In the genomic region with DNA sequence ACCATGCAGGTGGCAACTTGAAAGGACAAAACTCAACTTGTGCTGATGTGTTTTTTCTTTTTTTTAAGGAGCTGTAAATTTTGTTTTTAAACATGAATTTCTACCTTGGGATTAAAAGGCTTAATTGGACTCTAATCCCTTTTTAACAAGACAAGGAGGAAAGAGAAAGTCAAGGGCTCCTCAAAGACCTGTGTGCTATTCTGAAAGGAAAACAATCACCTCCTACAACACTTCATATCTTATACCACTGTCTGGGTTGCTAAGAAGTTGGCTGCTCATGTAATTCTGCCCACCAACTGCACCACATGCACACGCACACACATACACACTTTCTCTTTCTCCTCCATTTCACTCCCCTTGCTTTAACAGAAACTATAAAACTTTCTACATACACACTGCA, we compare ENCODE assay signal across 32 cellular contexts.
"Had no signal": no experiment of that assay in that cellular context is flagged by ENCODE, and none has a peak within 500 bp of the region (broad histone marks: within the 10 kb centered on the region; RNA-seq: fewer than 3 reads in every experiment).

No MANE protein-coding gene starts in this region.

- H3K27ac ChIP-seq: adrenal gland, body of pancreas, colonic mucosa, epithelial cell of prostate, esophagus squamous epithelium, gastroesophageal sphincter, heart right ventricle, hepatocyte, WERI-Rb-1 had no signal

- H3K27me3 ChIP-seq: adrenal gland, body of pancreas, colonic mucosa, esophagus squamous epithelium, gastroesophageal sphincter, heart right ventricle, hepatocyte had no signal

- H2AFZ ChIP-seq: hepatocyte had no signal

- H3K9me3 ChIP-seq: adrenal gland, body of pancreas, colonic mucosa, esophagus squamous epithelium, gastroesophageal sphincter had no signal

- H3K4me3 ChIP-seq: adrenal gland, body of pancreas, colonic mucosa, esophagus squamous epithelium, gastroesophageal sphincter, heart right ventricle, hepatocyte had no signal

- H3K4me3 Mint-ChIP-seq: activated B cell treated with CpG ODN at 0.5 μM for 24 hours; activated CD4-positive, alpha-beta memory T cell treated with anti-CD3 and anti-CD28 coated beads for 36 hours; activated CD8-positive, alpha-beta memory T cell treated with anti-CD3 and anti-CD28 coated beads, Interleukin-2, amount 10 ng/mL, durations not matched to agents 7 days and 5 days; activated CD8-positive, alpha-beta T cell treated with anti-CD3 and anti-CD28 coated beads, Interleukin-2, amount 10 ng/mL, durations not matched to agents 7 days and 5 days; activated naive CD4-positive, alpha-beta T cell treated with anti-CD3 and anti-CD28 coated beads for 36 hours; activated naive CD4-positive, alpha-beta T cell treated with anti-CD3 and anti-CD28 coated beads, Interleukin-2, amount 50 U/mL, for 24 hours; activated naive CD8-positive, alpha-beta T cell treated with anti-CD3 and anti-CD28 coated beads for 36 hours; activated naive CD8-positive, alpha-beta T cell treated with anti-CD3 and anti-CD28 coated beads, Interleukin-2, amount 50 U/mL, for 24 hours; activated T-helper 1 cell treated with anti-CD3 and anti-CD28 coated beads, Interleukin-12 subunit alpha, Interleukin-12 subunit beta, Interleukin-2, Interleukin-4 antibody, amounts not matched to agents 30 ng/mL and 10 ng/mL and 1 ng/mL, durations not matched to agents 14 hours and 24 hours and 36 hours; T-helper 2 cell treated with Interferon-gamma antibody and Interleukin-4, amounts not matched to agents 5 μg/mL and 100 μg/mL, for 36 hours had no signal

- H3K4me1 Mint-ChIP-seq: activated B cell treated with CpG ODN at 0.5 μM for 24 hours; activated naive CD4-positive, alpha-beta T cell treated with anti-CD3 and anti-CD28 coated beads, Interleukin-2, amount 50 U/mL, for 24 hours; activated naive CD8-positive, alpha-beta T cell treated with anti-CD3 and anti-CD28 coated beads for 36 hours; activated naive CD8-positive, alpha-beta T cell treated with anti-CD3 and anti-CD28 coated beads, Interleukin-2, amount 50 U/mL, for 24 hours had no signal

- H3K27ac Mint-ChIP-seq: activated B cell treated with CpG ODN at 0.5 μM for 24 hours; activated CD4-positive, alpha-beta memory T cell treated with anti-CD3 and anti-CD28 coated beads for 36 hours; activated CD8-positive, alpha-beta memory T cell treated with anti-CD3 and anti-CD28 coated beads, Interleukin-2, amount 10 ng/mL, durations not matched to agents 7 days and 5 days; activated CD8-positive, alpha-beta T cell treated with anti-CD3 and anti-CD28 coated beads, Interleukin-2, amount 10 ng/mL, durations not matched to agents 7 days and 5 days; activated naive CD4-positive, alpha-beta T cell treated with anti-CD3 and anti-CD28 coated beads for 36 hours; activated naive CD4-positive, alpha-beta T cell treated with anti-CD3 and anti-CD28 coated beads, Interleukin-2, amount 50 U/mL, for 24 hours; activated naive CD8-positive, alpha-beta T cell treated with anti-CD3 and anti-CD28 coated beads for 36 hours; activated naive CD8-positive, alpha-beta T cell treated with anti-CD3 and anti-CD28 coated beads, Interleukin-2, amount 50 U/mL, for 24 hours; activated T-helper 1 cell treated with anti-CD3 and anti-CD28 coated beads, Interleukin-12 subunit alpha, Interleukin-12 subunit beta, Interleukin-2, Interleukin-4 antibody, amounts not matched to agents 30 ng/mL and 10 ng/mL and 1 ng/mL, durations not matched to agents 14 hours and 24 hours and 36 hours; activated T-helper 2 cell treated with anti-CD3 and anti-CD28 coated beads, Interferon-gamma antibody, Interleukin-2, Interleukin-4, amounts not matched to agents 10 μg/mL and 5 μg/mL and 100 μg/mL, durations not matched to agents 14 hours and 24 hours and 36 hours; T-helper 2 cell treated with Interferon-gamma antibody and Interleukin-4, amounts not matched to agents 5 μg/mL and 100 μg/mL, for 36 hours had no signal

- H3K36me3 Mint-ChIP-seq: activated CD4-positive, alpha-beta memory T cell treated with anti-CD3 and anti-CD28 coated beads for 36 hours; activated CD8-positive, alpha-beta memory T cell treated with anti-CD3 and anti-CD28 coated beads, Interleukin-2, amount 10 ng/mL, durations not matched to agents 7 days and 5 days; activated naive CD4-positive, alpha-beta T cell treated with anti-CD3 and anti-CD28 coated beads, Interleukin-2, amount 50 U/mL, for 24 hours; activated naive CD8-positive, alpha-beta T cell treated with anti-CD3 and anti-CD28 coated beads for 36 hours had no signal

- H3K4me1 ChIP-seq: adrenal gland, body of pancreas, colonic mucosa, esophagus squamous epithelium, gastroesophageal sphincter had no signal

- DNase-seq: activated B cell treated with CpG ODN at 0.5 μM for 24 hours; activated CD4-positive, alpha-beta memory T cell treated with anti-CD3 and anti-CD28 coated beads for 36 hours; activated CD4-positive, alpha-beta T cell treated with anti-CD3 and anti-CD28 coated beads for 48 hours; activated CD8-positive, alpha-beta memory T cell treated with anti-CD3 and anti-CD28 coated beads, Interleukin-2, amount 10 ng/mL, durations not matched to agents 7 days and 5 days; activated CD8-positive, alpha-beta memory T cell treated with anti-CD3 and anti-CD28 coated beads, Interleukin-2, amount 50 U/mL, for 4 hours; activated CD8-positive, alpha-beta T cell treated with anti-CD3 and anti-CD28 coated beads, Interleukin-2, amount 10 ng/mL, durations not matched to agents 7 days and 5 days; activated effector memory CD4-positive, alpha-beta T cell treated with anti-CD3 and anti-CD28 coated beads, Interleukin-2, amount 50 U/mL, for 16 hours; activated naive CD4-positive, alpha-beta T cell treated with anti-CD3 and anti-CD28 coated beads for 36 hours; activated naive CD8-positive, alpha-beta T cell treated with anti-CD3 and anti-CD28 coated beads for 36 hours; activated naive CD8-positive, alpha-beta T cell treated with anti-CD3 and anti-CD28 coated beads, Interleukin-2, amount 50 U/mL, for 24 hours; activated T-cell treated with anti-CD3 and anti-CD28 coated beads, Interleukin-2, amount 50 U/mL, for 1 hour; activated T-cell treated with anti-CD3 and anti-CD28 coated beads, Interleukin-2, amount 50 U/mL, for 48 hours; adrenal gland; aorta; body of pancreas; central memory CD4-positive, alpha-beta T cell; cerebellar nuclear complex; colonic mucosa; effector CD8-positive, alpha-beta T cell; esophagus squamous epithelium; foreskin melanocyte; heart right ventricle; T1000; WERI-Rb-1 had no signal

- H3K9me3 Mint-ChIP-seq: activated B cell treated with CpG ODN at 0.5 μM for 24 hours; activated CD4-positive, alpha-beta memory T cell treated with anti-CD3 and anti-CD28 coated beads for 36 hours; activated naive CD4-positive, alpha-beta T cell treated with anti-CD3 and anti-CD28 coated beads, Interleukin-2, amount 50 U/mL, for 24 hours; activated T-helper 2 cell treated with anti-CD3 and anti-CD28 coated beads, Interferon-gamma antibody, Interleukin-2, Interleukin-4, amounts not matched to agents 10 μg/mL and 5 μg/mL and 100 μg/mL, durations not matched to agents 14 hours and 24 hours and 36 hours; T-helper 2 cell treated with Interferon-gamma antibody and Interleukin-4, amounts not matched to agents 5 μg/mL and 100 μg/mL, for 36 hours had no signal

- ATAC-seq: activated CD4-positive, CD25-positive, alpha-beta regulatory T cell treated with anti-CD3 and anti-CD28 coated beads, Interleukin-2, amount 50 U/mL, for 24 hours; activated CD8-positive, alpha-beta memory T cell treated with anti-CD3 and anti-CD28 coated beads, Interleukin-2, amount 10 ng/mL, durations not matched to agents 7 days and 5 days; activated CD8-positive, alpha-beta T cell treated with anti-CD3 and anti-CD28 coated beads, Interleukin-2, amount 10 ng/mL, durations not matched to agents 7 days and 5 days; activated naive CD8-positive, alpha-beta T cell treated with anti-CD3 and anti-CD28 coated beads, Interleukin-2, amount 50 U/mL, for 24 hours; body of pancreas; gastroesophageal sphincter; heart right ventricle had no signal

- H3K36me3 ChIP-seq: adrenal gland, heart right ventricle, WERI-Rb-1 had no signal

- H3K4me2 ChIP-seq: hepatocyte had no signal
